Comparison of ENCODE assay signal across 18 cellular contexts in genomic region chr7:2833087-2833910, GRCh38. TPM values are rescaled to one million over a fixed set of nuclear protein-coding genes. Genes with fewer than 3 reads are reported as not detected.
A peak's percentile ranks its signal among the peaks of the same experiment; 100 is the strongest.
DNase-seq lines count a peak whose midpoint lies in the region; ATAC-seq and TF ChIP-seq lines count a peak whose summit lies in the region.
"Had no signal": no experiment of that assay in that cellular context is flagged by ENCODE, and none has a peak within 500 bp of the region (broad histone marks: within the 10 kb centered on the region; RNA-seq: fewer than 3 reads in every experiment).

No MANE protein-coding gene starts in this region.

- ATAC-seq in right cardiac atrium, result no peak
- ATAC-seq in left cardiac atrium, result no peak
- no peak for ATAC-seq in HG03460 (IDR thresholded peaks at IDR 0.05; ENCODE audit: unreplicated experiment)

- TF ChIP-seq CTCF in fibroblast of villous mesenchyme (IDR thresholded peaks at IDR 0.05; ENCODE audit: insufficient read depth, low read depth, low read length), result no peak

- peaks cover 8% of the 10 kb centered on the region for H3K4me1 ChIP-seq in right cardiac atrium (ENCODE audit: control insufficient read depth, insufficient read depth, low read length)

- H3K27me3 ChIP-seq in right cardiac atrium (ENCODE audit: control insufficient read depth, insufficient read depth), result no peaks in the 10 kb centered on the region

- H3K27ac ChIP-seq in right cardiac atrium (ENCODE audit: low read length), result peak overlapping the region; percentile 30
- H3K27ac ChIP-seq: 22Rv1 had no signal

- DNase-seq in DMS 273 (lab: John Stamatoyannopoulos, UW; ENCODE audit: unreplicated experiment) (peak; percentile 53), DMS 273 treated with DMSO at 0.1 percent for 48 hours (lab: John Stamatoyannopoulos, UW) (no peak), right cardiac atrium (no peak), left cardiac atrium (no peak), fibroblast of villous mesenchyme (ENCODE audit: low read depth) (peak; percentile 67), NCI-H146 treated with DMSO at 0.1 percent for 48 hours (lab: John Stamatoyannopoulos, UW; ENCODE audit: unreplicated experiment) (no peak), HK-2 (ENCODE audit: unreplicated experiment) (no peak)
- DNase-seq: DMS153, GDM1, H7, NCI-H1092 treated with DMSO at 0.1 percent for 48 hours, NCI-H1694 treated with DMSO at 0.1 percent for 48 hours, NCI-H510A treated with DMSO at 0.1 percent for 48 hours, NCI-H82, OCI-M1, SIG-M5 had no signal

- no peaks in the 10 kb centered on the region for H3K9me3 ChIP-seq in right cardiac atrium (ENCODE audit: control insufficient read depth, low read length)

- H3K4me3 ChIP-seq in right cardiac atrium (ENCODE audit: low read length) (no peak overlapping the region), fibroblast of villous mesenchyme (ENCODE audit: low read depth, low read length) (no peak overlapping the region)

- 69% methylated on average over 19 of the region's 19 CpGs for WGBS in right cardiac atrium

- intact Hi-C loops in right cardiac atrium (cut with DNase I) (no loop called here), left cardiac atrium (cut with DNase I) (no loop called here)

RNA-seq across cellular contexts. Expression of gene GNA12, which starts 10.8 kb away (rescaled TPM):
- total RNA-seq in right cardiac atrium (10 to 100 TPM; 60.8 to 68.1 (median 64.4) TPM), left cardiac atrium (10 to 100 TPM; 47.4 to 52.2 TPM), fibroblast of villous mesenchyme (41.9 and 46.2 TPM in 2 replicates)
- 32.8 TPM for polyA plus RNA-seq in right cardiac atrium

Comparison
In these comparisons a context has a peak if more than half of its experiments do, and no peak if none do; other contexts are left out.
1. DNase-seq: peak in DMS 273 (single experiment) and fibroblast of villous mesenchyme (single experiment); none in DMS 273 treated with DMSO at 0.1 percent for 48 hours (single experiment), right cardiac atrium (0 of 3), left cardiac atrium (single experiment), NCI-H146 treated with DMSO at 0.1 percent for 48 hours (single experiment) and HK-2 (single experiment).